Comparison of ENCODE assay signal across 19 cellular contexts in the genomic region with DNA sequence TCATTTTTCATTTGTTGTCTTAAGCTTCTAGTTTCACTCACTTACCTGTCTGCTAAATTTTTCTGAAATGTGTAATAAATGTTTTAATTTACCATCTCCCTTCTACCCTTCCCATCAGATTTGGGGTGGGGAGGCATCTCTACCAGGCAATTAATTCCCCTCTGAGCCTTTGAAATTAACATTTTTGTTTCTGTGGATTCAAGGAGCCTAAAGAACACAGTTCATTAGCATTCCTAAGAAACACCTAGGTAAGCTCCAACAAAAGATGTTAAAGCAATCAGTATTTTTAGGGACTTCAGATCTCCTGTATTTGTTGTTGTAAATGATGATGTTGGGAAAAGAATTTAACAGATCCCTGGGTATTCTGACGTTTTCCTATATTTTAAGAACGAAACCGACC. TPM values are rescaled to one million over a fixed set of nuclear protein-coding genes. Genes with fewer than 3 reads are reported as not detected.
DNase-seq lines count a peak whose midpoint lies in the region; ATAC-seq, FAIRE-seq and TF ChIP-seq lines count a peak whose summit lies in the region.
"Had no signal": no experiment of that assay in that cellular context is flagged by ENCODE, and none has a peak within 500 bp of the region (broad histone marks: within the 10 kb centered on the region; RNA-seq: fewer than 3 reads in every experiment).

No MANE protein-coding gene starts in this region.

- H3F3A ChIP-seq in neural progenitor cell (ENCODE audit: low read depth) = peaks cover 40% of the 10 kb centered on the region

- H3K9me3 ChIP-seq in OCI-LY7 (ENCODE audit: low read length) (no peaks in the 10 kb centered on the region), neural progenitor cell (ENCODE audit: low read depth) (no peaks in the 10 kb centered on the region), right cardiac atrium (ENCODE audit: control insufficient read depth, low read length) (no peaks in the 10 kb centered on the region), HepG2 (ENCODE audit: low read length) (no peaks in the 10 kb centered on the region)
- H3K9me3 ChIP-seq: HAP-1, SJSA1 had no signal

- ATAC-seq in right cardiac atrium (no peak), HepG2 (no peak), HG02938 (IDR thresholded peaks at IDR 0.05; ENCODE audit: unreplicated experiment) (no peak)

- H3K4me1 ChIP-seq in OCI-LY7 (ENCODE audit: insufficient read depth, low read length, poor library complexity, severe bottlenecking) = peaks cover 60% of the 10 kb centered on the region
- H3K4me1 ChIP-seq in neural progenitor cell = peaks cover 77% of the 10 kb centered on the region
- peaks cover 16% of the 10 kb centered on the region for H3K4me1 ChIP-seq in right cardiac atrium (ENCODE audit: control insufficient read depth, insufficient read depth, low read length)
- peaks cover 100% of the 10 kb centered on the region for H3K4me1 ChIP-seq in HepG2 (ENCODE audit: insufficient read depth, low read length)

- H3K4me2 ChIP-seq in OCI-LY7 (ENCODE audit: low read length) (peak overlapping the region; percentile 13), neural progenitor cell (peak overlapping the region; percentile 51), HepG2 (ENCODE audit: low read depth, low read length) (no peak overlapping the region)
- H3K4me2 ChIP-seq: PC-9 had no signal

- H3K4me3 ChIP-seq in OCI-LY7 (ENCODE audit: low read depth, low read length, poor library complexity, severe bottlenecking) (no peak overlapping the region), neural progenitor cell (no peak overlapping the region), right cardiac atrium (ENCODE audit: low read length) (no peak overlapping the region), HepG2 (replicated peaks in 1 of 3; ENCODE audit: insufficient read depth in 1 of 3, low read depth in 2 of 3, low read length in 3 of 3) (no peak overlapping the region)
- H3K4me3 ChIP-seq: HAP-1, PC-9, SJSA1 had no signal

- H3K79me2 ChIP-seq in OCI-LY7 (ENCODE audit: insufficient read depth, low read depth, low read length) = peaks cover 100% of the 10 kb centered on the region
- peaks cover 100% of the 10 kb centered on the region for H3K79me2 ChIP-seq in neural progenitor cell (ENCODE audit: low read depth)
- peaks cover 93% of the 10 kb centered on the region for H3K79me2 ChIP-seq in HepG2 (ENCODE audit: insufficient read depth, low read length)

- TF ChIP-seq POLR2A in HepG2 (IDR thresholded peaks at IDR 0.05; ENCODE audit: insufficient read depth in 1 of 2, low read depth in 2 of 2, low read length in 2 of 2) = no peak

- no peak for TF ChIP-seq CTCF in HFFc6 (IDR thresholded peaks at IDR 0.05)
- TF ChIP-seq CTCF in OCI-LY7 (conservative IDR thresholded peaks at IDR 0.05; ENCODE audit: low read length) = no peak
- no peak for TF ChIP-seq CTCF in brain (conservative IDR thresholded peaks at IDR 0.05)
- TF ChIP-seq CTCF in neural progenitor cell (IDR thresholded peaks at IDR 0.05) = no peak
- no peak for TF ChIP-seq CTCF in HepG2 (CRISPR knock-in tag; IDR thresholded peaks at IDR 0.05)

- WGBS in right cardiac atrium = 79% methylated on average over 3 of the region's 3 CpGs
- 93% methylated on average over 3 of the region's 3 CpGs for WGBS in HepG2 (ENCODE audit: low lambda C conversion rate)

- peaks cover 80% of the 10 kb centered on the region for H3K4me1 Mint-ChIP-seq in HFFc6 (ENCODE audit: low read depth)
- H3K4me1 Mint-ChIP-seq in brain = peaks cover 88% of the 10 kb centered on the region
- peaks cover 40% of the 10 kb centered on the region for H3K4me1 Mint-ChIP-seq in neural progenitor cell

- no peaks in the 10 kb centered on the region for H3K9me2 ChIP-seq in OCI-LY7 (ENCODE audit: insufficient read depth, low read length)

- in situ Hi-C loops in HepG2 (cut with HindIII; ENCODE audit: extremely low pct_ligation_motif_present, low pct_unique_long_range_greater_than_20kb) = no loop called here

- H3K36me3 ChIP-seq in OCI-LY7 (ENCODE audit: insufficient read depth, low read length) (peaks cover 98% of the 10 kb centered on the region), neural progenitor cell (no peaks in the 10 kb centered on the region), HepG2 (replicated peaks in 1 of 2; ENCODE audit: control insufficient read depth in 1 of 2, insufficient read depth in 2 of 2, low read length in 2 of 2) (peaks cover 4% of the 10 kb centered on the region in 2 experiments; a peak in 1 of 5 replicates)

- H3K9me3 Mint-ChIP-seq in HFFc6 (no peaks in the 10 kb centered on the region), brain (peaks cover 0 to 2% (median 0%) of the 10 kb centered on the region in 5 experiments), neural progenitor cell (peaks cover 5% of the 10 kb centered on the region)

- intact Hi-C loops in OCI-LY7 (cut with micrococcal nuclease; ENCODE audit: unreplicated experiment) (no loop called here), right cardiac atrium (cut with DNase I) (no loop called here), HepG2 (cut with micrococcal nuclease; ENCODE audit: unreplicated experiment) (no loop called here)

- H3K27ac Mint-ChIP-seq in HFFc6 (peak overlapping the region; percentile 29; the same call in 1 of the 2 replicates), brain (peak overlapping the region in 1 of 5 experiments; percentile 57), neural progenitor cell (no peak overlapping the region)

- no peaks in the 10 kb centered on the region for H3K27me3 ChIP-seq in neural progenitor cell
- no peaks in the 10 kb centered on the region for H3K27me3 ChIP-seq in right cardiac atrium (ENCODE audit: control insufficient read depth, insufficient read depth)
- no peaks in the 10 kb centered on the region for H3K27me3 ChIP-seq in HepG2 (ENCODE audit: control insufficient read depth in 1 of 2, insufficient read depth in 2 of 2, low read length in 2 of 2)
- H3K27me3 ChIP-seq: SJSA1 had no signal

- H3K27ac ChIP-seq in OCI-LY7 (ENCODE audit: low read depth, low read length, poor library complexity, severe bottlenecking) = no peak overlapping the region
- peak overlapping the region; percentile 34 for H3K27ac ChIP-seq in neural progenitor cell
- no peak overlapping the region for H3K27ac ChIP-seq in right cardiac atrium (ENCODE audit: low read length)
- no peak overlapping the region for H3K27ac ChIP-seq in HepG2 (ENCODE audit: extremely low read length, insufficient read depth, low read length)
- H3K27ac ChIP-seq: PC-9, SJSA1 had no signal

- no peaks in the 10 kb centered on the region; the same call in 1 of the 2 replicates for H3K27me3 Mint-ChIP-seq in HFFc6 (ENCODE audit: insufficient read depth)
- H3K27me3 Mint-ChIP-seq in brain = peaks cover 4% of the 10 kb centered on the region
- H3K27me3 Mint-ChIP-seq in neural progenitor cell (ENCODE audit: insufficient read depth, low read depth) = no peaks in the 10 kb centered on the region

- FAIRE-seq in HepG2 (lab: Jason Lieb, UNC) = no peak
- FAIRE-seq: D721Med had no signal

- H2AFZ ChIP-seq in OCI-LY7 (ENCODE audit: low read length) = no peak overlapping the region
- H2AFZ ChIP-seq in neural progenitor cell (replicated peaks) = no peak overlapping the region
- no peak overlapping the region for H2AFZ ChIP-seq in HepG2 (ENCODE audit: low read length)
- H2AFZ ChIP-seq: PC-9 had no signal

- POLR2A ChIA-PET in OCI-LY7 (lab: Charles Lee) (interaction anchor here (0.9 to 2.1 kb wide), 4 partner anchors 11 to 52 kb away, joined by 4 to 15 read pairs (median 8); no protein-coding TSS in a partner anchor), HepG2 (lab: Yijun Ruan, JAX) (no interaction called here)

- BruUV-seq in OCI-LY7 (replicated peaks; lab: Mats Ljungman, UMichigan) (no TSS peak), HepG2 (replicated peaks; lab: Mats Ljungman, UMichigan) (no TSS peak)

- no peak for DNase-seq in HFFc6
- DNase-seq in OCI-LY7 (ENCODE audit: low spot score) = no peak
- no peak for DNase-seq in neural progenitor cell (ENCODE audit: low spot score)
- DNase-seq in right cardiac atrium = no peak
- no peak for DNase-seq in HepG2 (ENCODE audit: low spot score)
- DNase-seq: ACHN, C1 segment of cervical spinal cord, KG1, NCI-H1436, NCI-H1930, NCI-H226, NCI-H524, NCI-H82, PC-9 had no signal

- H3K9ac ChIP-seq in neural progenitor cell (no peak overlapping the region), HepG2 (ENCODE audit: insufficient read depth, low read depth, low read length) (no peak overlapping the region)

- TF ChIP-seq RAD21 in HepG2 (CRISPR knock-in tag; IDR thresholded peaks at IDR 0.05) = no peak

- H3K36me3 Mint-ChIP-seq in HFFc6 (ENCODE audit: low read depth) (peaks cover 55% of the 10 kb centered on the region), brain (peaks cover 81% of the 10 kb centered on the region), neural progenitor cell (peaks cover 61% of the 10 kb centered on the region)

- TF ChIP-seq EP300 in HepG2 (IDR thresholded peaks at IDR 0.05; ENCODE audit: low read depth in 2 of 2, low read length in 2 of 2) (no peak), HepG2 (CRISPR knock-in tag; IDR thresholded peaks at IDR 0.05; ENCODE audit: borderline replicate concordance) (no peak)

- H3K4me3 Mint-ChIP-seq in HFFc6 (no peak overlapping the region), brain (peak overlapping the region in 3 of 5 experiments; percentile 53 to 67 (median 61)), neural progenitor cell (no peak overlapping the region)

- CTCF ChIA-PET in OCI-LY7 (lab: Charles Lee; ENCODE audit: unreplicated experiment) = no interaction called here
- CTCF ChIA-PET in HepG2 (lab: Yijun Ruan, JAX; ENCODE audit: low intra/inter-chr PET ratio, low total read pairs) = no interaction called here

- H4K20me1 ChIP-seq in OCI-LY7 (ENCODE audit: insufficient read depth, low read length) (peaks cover 65% of the 10 kb centered on the region), neural progenitor cell (ENCODE audit: low read depth) (peaks cover 90% of the 10 kb centered on the region), HepG2 (ENCODE audit: insufficient read depth, low read length) (peaks cover 29% of the 10 kb centered on the region)

RNA-seq across cellular contexts. Expression of gene TOP1, which starts 6.6 kb away (rescaled TPM):
- total RNA-seq in HFFc6 (2021; fragmentation: NEBNext Ultra II Directional; extraction: Animal tissue kit (Norgen Biotek cat#: 25700)) = 10 to 100 TPM; 62.1 to 77.0 (median 73.0) TPM
- 44.6 and 53.0 TPM in 2 replicates for total RNA-seq in OCI-LY7 (2014; rRNA removed; shearing (Covaris generic))
- total RNA-seq in OCI-LY7 (2022) = 168 and 200 TPM in 2 replicates
- 57.7 TPM for polyA plus RNA-seq in brain (ENCODE audit: insufficient read depth, low read depth, low replicate concordance)
- 31.6 and 58.9 TPM in 2 replicates for total RNA-seq in neural progenitor cell (ENCODE audit: low replicate concordance)
- 10 to 100 TPM; 24.6 to 30.7 (median 28.8) TPM for total RNA-seq in right cardiac atrium
- polyA plus RNA-seq in right cardiac atrium = 16.7 TPM
- total RNA-seq in HepG2 (2016; rRNA removed; fragmentation: Illumina TruSeq; extraction: Trizol) = 19.4 and 75.3 TPM in 2 replicates
- total RNA-seq in HepG2 (2016; cell fraction: cytosol; rRNA removed; fragmentation: Illumina TruSeq; extraction: Trizol; ENCODE audit: low read depth) = 17.3 and 19.8 TPM in 2 replicates
- total RNA-seq in HepG2 (2016; cell fraction: insoluble cytoplasmic fraction; rRNA removed; fragmentation: Illumina TruSeq; extraction: Trizol) = 17.0 and 75.6 TPM in 2 replicates
- total RNA-seq in HepG2 (2016; cell fraction: membrane; rRNA removed; fragmentation: Illumina TruSeq; extraction: Trizol) = 20.3 and 21.0 TPM in 2 replicates
- 45.7 and 48.4 TPM in 2 replicates for total RNA-seq in HepG2 (2016; cell fraction: nucleus; rRNA removed; fragmentation: Illumina TruSeq; extraction: Trizol)
- polyA plus RNA-seq in HepG2 (2011; rRNA removed) = 9.9 and 10.2 TPM in 2 replicates
- 5.5 and 9.3 TPM in 2 replicates for polyA plus RNA-seq in HepG2 (2011; cell fraction: cytosol; rRNA removed)
- 10.9 and 11.3 TPM in 2 replicates for polyA plus RNA-seq in HepG2 (2011; cell fraction: nucleus; rRNA removed)
- 51.4 and 67.5 TPM in 2 replicates for polyA plus RNA-seq in HepG2 (2012)
- polyA plus RNA-seq in HepG2 (2016; cell fraction: cytosol; fragmentation: Illumina TruSeq; extraction: Trizol; ENCODE audit: low read depth) = 2.6 and 3.5 TPM in 2 replicates
- polyA plus RNA-seq in HepG2 (2016; cell fraction: insoluble cytoplasmic fraction; fragmentation: Illumina TruSeq; extraction: Trizol; ENCODE audit: low read depth) = 131 and 136 TPM in 2 replicates
- 9.6 and 10.8 TPM in 2 replicates for polyA plus RNA-seq in HepG2 (2016; cell fraction: membrane; fragmentation: Illumina TruSeq; extraction: Trizol; ENCODE audit: low read depth)
- polyA plus RNA-seq in HepG2 (2016; cell fraction: nucleus; fragmentation: Illumina TruSeq; extraction: Trizol; ENCODE audit: insufficient read depth, low read depth) = 89.8 and 94.4 TPM in 2 replicates
- polyA minus RNA-seq in HepG2 (2011; rRNA and poly(A)+ RNA removed; ENCODE audit: low replicate concordance) = 7.0 and 9.4 TPM in 2 replicates
- 25.1 and 28.4 TPM in 2 replicates for polyA minus RNA-seq in HepG2 (2011; cell fraction: cytosol; rRNA and poly(A)+ RNA removed)
- 21.5 and 22.1 TPM in 2 replicates for polyA minus RNA-seq in HepG2 (2011; cell fraction: nucleus; rRNA and poly(A)+ RNA removed)

Comparison
In these comparisons a context has a peak if more than half of its experiments do, and no peak if none do; other contexts are left out.
1. H3K4me3 Mint-ChIP-seq: peak in brain (3 of 5); none in HFFc6 (single experiment) and neural progenitor cell (single experiment).